ENCODE assay signal across 23 cellular contexts in genomic region chr5:23639326-23639725, GRCh38.
DNase-seq lines count a peak whose midpoint lies in the region; ATAC-seq, FAIRE-seq and TF ChIP-seq lines count a peak whose summit lies in the region.
"Had no signal": no experiment of that assay in that cellular context is flagged by ENCODE, and none has a peak within 500 bp of the region (broad histone marks: within the 10 kb centered on the region; RNA-seq: fewer than 3 reads in every experiment).

No MANE protein-coding gene starts in this region.

- no peak for DNase-seq in D721Med (ENCODE audit: insufficient read length, low spot score)
- DNase-seq in NCI-H82 (lab: John Stamatoyannopoulos, UW), result peak; percentile 22
- DNase-seq in epithelial cell of esophagus (ENCODE audit: low read depth), result peak; percentile 14
- peak; percentile 1 for DNase-seq in non-pigmented ciliary epithelial cell (ENCODE audit: low read depth)
- no peak for DNase-seq in NOMO-1 (lab: John Stamatoyannopoulos, UW; ENCODE audit: unreplicated experiment in 2 of 2)
- no peak for DNase-seq in H54 (ENCODE audit: insufficient read length, low spot score)
- no peak for DNase-seq in NCI-H128 (lab: John Stamatoyannopoulos, UW; ENCODE audit: unreplicated experiment)
- DNase-seq: Caco-2; CD4-positive, CD25-positive, alpha-beta regulatory T cell; CD8-positive, alpha-beta T cell; DMS 273 treated with DMSO at 0.1 percent for 48 hours; DMS79; EL; GDM1; GM23248; H9 had no signal

- no peak overlapping the region for H3K4me3 ChIP-seq in epithelial cell of esophagus (ENCODE audit: low read length)
- H3K4me3 ChIP-seq: BLaER1, GM23248 had no signal

- FAIRE-seq in D721Med (lab: Jason Lieb, UNC) (peak; percentile 46), H54 (lab: Jason Lieb, UNC) (no peak)
- FAIRE-seq: A204.1, GM12891, GM19239, H1 had no signal

- no peak for ATAC-seq in GM18498 (IDR thresholded peaks at IDR 0.05; ENCODE audit: unreplicated experiment)
- ATAC-seq: CD8-positive, alpha-beta T cell; HCT116 had no signal

- TF ChIP-seq POLR2A in H54 (IDR thresholded peaks at IDR 0.05; ENCODE audit: low read depth, low read length), result no peak

- TF ChIP-seq CTCF in D721Med (IDR thresholded peaks at IDR 0.05; ENCODE audit: insufficient read depth, missing control alignments) (no peak), epithelial cell of esophagus (IDR thresholded peaks at IDR 0.05; ENCODE audit: insufficient read depth, low read depth, low read length, missing control alignments) (no peak)

Comparison
In these comparisons a context has a peak if more than half of its experiments do, and no peak if none do; other contexts are left out.
1. DNase-seq: peak in NCI-H82 (single experiment), epithelial cell of esophagus (single experiment) and non-pigmented ciliary epithelial cell (single experiment); none in D721Med (single experiment), NOMO-1 (0 of 2), H54 (single experiment) and NCI-H128 (single experiment).